ENCODE assay signal across 8 cellular contexts in genomic region chr20:32207626-32208498, GRCh38. TPM values are rescaled to one million over a fixed set of nuclear protein-coding genes. Genes with fewer than 3 reads are reported as not detected.
A peak's percentile ranks its signal among the peaks of the same experiment; 100 is the strongest.
DNase-seq lines count a peak whose midpoint lies in the region; ATAC-seq and TF ChIP-seq lines count a peak whose summit lies in the region.

PLAGL2 (minus strand) TSS chr20:32207743; CDS start chr20:32202178, 5,565 bp downstream.
POFUT1 (plus strand) TSS chr20:32207880; CDS start chr20:32207942, 62 bp downstream.

- DNase-seq in CD8-positive, alpha-beta T cell = peak; percentile 73 to 92 (median 86)
- peak; percentile 91 for DNase-seq in NCI-H774 (lab: John Stamatoyannopoulos, UW)
- peak; percentile 92 for DNase-seq in activated CD4-positive, alpha-beta memory T cell treated with anti-CD3 and anti-CD28 coated beads, Interleukin-2, amount 10 ng/mL, durations not matched to agents 7 days and 5 days
- DNase-seq in ecto neural progenitor cell (ENCODE audit: low spot score) = peak; percentile 93
- peak; percentile 87 to 91 for DNase-seq in lung microvascular endothelial cell (ENCODE audit: low read depth in 2 of 2)
- peak; percentile 79 to 88 (median 84) for DNase-seq in stimulated activated CD4-positive, alpha-beta T cell treated with anti-CD3 and anti-CD28 coated beads, TNF-alpha, amount 100 ng/mL, for 4 hours (ENCODE audit: low read depth in 3 of 3)

- H3K27ac Mint-ChIP-seq in CD8-positive, alpha-beta T cell = peak within 1 kb of the TSS; percentile 92
- H3K27ac Mint-ChIP-seq in activated CD4-positive, alpha-beta memory T cell treated with anti-CD3 and anti-CD28 coated beads, Interleukin-2, amount 10 ng/mL, durations not matched to agents 7 days and 5 days = peak within 1 kb of the TSS; percentile 88

- no peaks in the 10 kb centered on the region for H3K9me3 ChIP-seq in CD8-positive, alpha-beta T cell (ENCODE audit: low read length)

- H3K4me3 ChIP-seq in CD8-positive, alpha-beta T cell (ENCODE audit: low read depth, low read length) = peak within 1 kb of the TSS; percentile 84

- peak within 1 kb of the TSS; percentile 70 for H3K27ac ChIP-seq in CD8-positive, alpha-beta T cell (ENCODE audit: low read depth, low read length)

- no peaks in the 10 kb centered on the region for H3K27me3 Mint-ChIP-seq in CD8-positive, alpha-beta T cell (ENCODE audit: low read depth)
- no peaks in the 10 kb centered on the region for H3K27me3 Mint-ChIP-seq in activated CD4-positive, alpha-beta memory T cell treated with anti-CD3 and anti-CD28 coated beads, Interleukin-2, amount 10 ng/mL, durations not matched to agents 7 days and 5 days

- H3K36me3 Mint-ChIP-seq in CD8-positive, alpha-beta T cell = peaks cover 48% of the 10 kb centered on the region
- peaks cover 42% of the 10 kb centered on the region for H3K36me3 Mint-ChIP-seq in activated CD4-positive, alpha-beta memory T cell treated with anti-CD3 and anti-CD28 coated beads, Interleukin-2, amount 10 ng/mL, durations not matched to agents 7 days and 5 days (ENCODE audit: low read depth)

- H3K9me3 Mint-ChIP-seq in CD8-positive, alpha-beta T cell = no peaks in the 10 kb centered on the region
- no peaks in the 10 kb centered on the region for H3K9me3 Mint-ChIP-seq in activated CD4-positive, alpha-beta memory T cell treated with anti-CD3 and anti-CD28 coated beads, Interleukin-2, amount 10 ng/mL, durations not matched to agents 7 days and 5 days

- ATAC-seq in CD8-positive, alpha-beta T cell = peak; percentile 96
- ATAC-seq in GM19395 (IDR thresholded peaks at IDR 0.05; ENCODE audit: unreplicated experiment) (peak; percentile 78), HG03521 (IDR thresholded peaks at IDR 0.05; ENCODE audit: unreplicated experiment) (peak; percentile 90)

- H3K4me3 Mint-ChIP-seq in CD8-positive, alpha-beta T cell = peak within 1 kb of the TSS; percentile 94
- H3K4me3 Mint-ChIP-seq in activated CD4-positive, alpha-beta memory T cell treated with anti-CD3 and anti-CD28 coated beads, Interleukin-2, amount 10 ng/mL, durations not matched to agents 7 days and 5 days = peak within 1 kb of the TSS; percentile 91

- TF ChIP-seq CTCF in CD8-positive, alpha-beta T cell (IDR thresholded peaks at IDR 0.05) = no peak

- CTCF ChIA-PET in CD8-positive, alpha-beta T cell (lab: Charles Lee) = no interaction called here
- CTCF ChIA-PET in activated CD4-positive, alpha-beta memory T cell treated with anti-CD3 and anti-CD28 coated beads, Interleukin-2, amount 10 ng/mL, durations not matched to agents 7 days and 5 days (lab: Charles Lee) = no interaction called here

- no peaks in the 10 kb centered on the region for H3K27me3 ChIP-seq in CD8-positive, alpha-beta T cell (ENCODE audit: insufficient read depth, low read length)

- peaks cover 53% of the 10 kb centered on the region for H3K4me1 ChIP-seq in CD8-positive, alpha-beta T cell (ENCODE audit: insufficient read depth, low read length)

- peaks cover 4% of the 10 kb centered on the region for H3K36me3 ChIP-seq in CD8-positive, alpha-beta T cell (ENCODE audit: insufficient read depth, low read length)

- POLR2A ChIA-PET in CD8-positive, alpha-beta T cell (lab: Charles Lee) = interaction anchor here (0.7 kb wide), 1 partner anchor 98 kb away, joined by 3 read pairs; no protein-coding TSS in a partner anchor
- POLR2A ChIA-PET in activated CD4-positive, alpha-beta memory T cell treated with anti-CD3 and anti-CD28 coated beads, Interleukin-2, amount 10 ng/mL, durations not matched to agents 7 days and 5 days (lab: Charles Lee) = interaction anchor here (0.8 to 1.2 kb wide), 4 partner anchors 17 to 151 kb away, joined by 3 to 4 read pairs (median 3); partner anchors contain the start of genes ASXL1 and TM9SF4

- intact Hi-C loops in CD8-positive, alpha-beta T cell (cut with DNase I, micrococcal nuclease) = loop anchor here (1.0 to 5.0 kb wide), 8 partner anchors 41 to 1604 kb away; partner anchors contain the start of genes ASXL1 (in 2 of the 2), KIF3B (in 2 of the 2), CHMP4B (in 1 of the 2) and TM9SF4 (in 1 of the 2)

- H3K4me1 Mint-ChIP-seq in CD8-positive, alpha-beta T cell (ENCODE audit: low read depth) = peaks cover 82% of the 10 kb centered on the region
- peaks cover 82% of the 10 kb centered on the region for H3K4me1 Mint-ChIP-seq in activated CD4-positive, alpha-beta memory T cell treated with anti-CD3 and anti-CD28 coated beads, Interleukin-2, amount 10 ng/mL, durations not matched to agents 7 days and 5 days

RNA-seq across cellular contexts. Expression of gene PLAGL2, which starts in this region (rescaled TPM):
- 10 to 100 TPM; 15.8 to 16.9 TPM for total RNA-seq in CD8-positive, alpha-beta T cell
- 10 to 100 TPM; 27.9 to 28.9 TPM for total RNA-seq in activated CD4-positive, alpha-beta memory T cell treated with anti-CD3 and anti-CD28 coated beads, Interleukin-2, amount 10 ng/mL, durations not matched to agents 7 days and 5 days
- total RNA-seq in lung microvascular endothelial cell = 2.2 and 2.8 TPM in 2 replicates

RNA-seq across cellular contexts. Expression of gene POFUT1, which starts in this region (rescaled TPM):
- 1 to 10 TPM; 5.1 to 6.3 TPM for total RNA-seq in CD8-positive, alpha-beta T cell
- total RNA-seq in activated CD4-positive, alpha-beta memory T cell treated with anti-CD3 and anti-CD28 coated beads, Interleukin-2, amount 10 ng/mL, durations not matched to agents 7 days and 5 days = 10 to 100 TPM; 21.5 to 23.2 TPM
- 24.6 and 31.2 TPM in 2 replicates for total RNA-seq in lung microvascular endothelial cell

Comparison
In these comparisons a context has a peak if more than half of its experiments do, and no peak if none do; other contexts are left out.
1. Peak in every context shown above with its lines: DNase-seq, ATAC-seq, H3K4me3 ChIP-seq and H3K27ac ChIP-seq.